In genomic region chr15:74222705-74223104, GRCh38 we compare ENCODE assay signal across 1 cellular context.
TF ChIP-seq lines count a peak whose summit lies in the region.

No MANE protein-coding gene starts in this region.

TF ChIP-seq in H1, 55 proteins besides CTCF, POLR2A, EP300 and RAD21:
- TF ChIP-seq E2F6 (IDR thresholded peaks at IDR 0.05) (no peak), BCL11A (IDR thresholded peaks at IDR 0.05; ENCODE audit: low read depth in 2 of 2, low read length in 2 of 2) (no peak), RBBP5 (IDR thresholded peaks at IDR 0.05; ENCODE audit: borderline replicate concordance, low read depth, low read length) (no peak)
TF ChIP-seq in H1: peak in this region for 0.
